ENCODE assay signal across 1 cellular context in the genomic region with DNA sequence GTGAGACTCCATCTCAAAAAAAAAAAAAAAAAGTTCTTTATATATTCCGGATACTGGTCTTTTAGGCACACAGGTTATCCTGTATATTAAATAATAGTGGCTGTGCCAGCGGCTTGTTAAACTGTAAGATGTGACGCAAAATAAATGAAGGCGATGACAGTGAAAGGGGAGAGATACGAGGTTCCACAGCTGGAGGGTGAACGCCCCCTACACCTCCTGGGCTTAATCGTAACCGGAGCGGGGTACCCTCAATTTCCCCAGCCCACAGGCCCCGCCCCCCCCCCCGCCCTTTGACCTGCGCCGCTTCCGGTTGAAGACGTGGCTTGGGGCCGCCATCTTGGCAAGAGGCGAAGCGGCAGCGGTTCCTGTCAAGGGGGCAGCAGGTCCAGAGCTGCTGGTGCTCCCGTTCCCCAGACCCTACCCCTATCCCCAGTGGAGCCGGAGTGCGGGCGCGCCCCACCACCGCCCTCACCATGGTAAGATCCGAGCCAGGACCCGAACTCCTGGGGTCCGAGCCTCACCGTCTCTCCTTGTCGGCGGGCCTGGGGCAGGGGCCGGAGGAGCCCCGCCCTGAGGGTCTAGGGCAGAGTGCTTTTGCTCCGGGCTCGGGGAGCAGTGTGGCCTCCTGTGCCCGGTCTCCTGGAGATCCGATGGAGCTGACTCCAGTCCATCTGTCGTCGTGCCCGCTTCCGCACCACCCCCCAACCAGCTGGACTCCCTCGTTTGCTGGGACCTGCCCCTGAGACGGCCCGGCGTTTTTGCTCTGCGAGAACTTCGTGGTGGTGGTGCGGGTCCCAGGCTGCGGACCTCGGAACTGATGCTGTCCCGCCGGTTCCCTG.
TF ChIP-seq lines count a peak whose summit lies in the region.

ARCN1 (plus strand) TSS at position 335 of the 839 bp plus-strand sequence; CDS start at position 474, 139 bp downstream.

TF ChIP-seq in HEK293, 187 proteins besides CTCF, POLR2A, EP300 and RAD21 (continued from another document):
- TF ChIP-seq ZNF645 (tag by site-specific recombination; IDR thresholded peaks at IDR 0.05) (no peak), PBX3 (CRISPR knock-in tag; IDR thresholded peaks at IDR 0.05) (no peak), BCL11A (tag by site-specific recombination; IDR thresholded peaks at IDR 0.05; ENCODE audit: low read depth) (0 out of 2 replicates have a peak, but pooled peaks have one; percentile 31), ZNF600 (tag by site-specific recombination; IDR thresholded peaks at IDR 0.05) (peak; percentile 15), ZNF18 (tag by site-specific recombination; IDR thresholded peaks at IDR 0.05) (no peak), ZBTB20 (tag by site-specific recombination; IDR thresholded peaks at IDR 0.05) (peak; percentile 35; the same call in 1 of the 2 replicates), ZNF747 (tag by site-specific recombination; IDR thresholded peaks at IDR 0.05) (no peak), ZNF19 (tag by site-specific recombination; IDR thresholded peaks at IDR 0.05; ENCODE audit: low read depth) (no peak), ZSCAN23 (tag by site-specific recombination; IDR thresholded peaks at IDR 0.05) (no peak), ZNF639 (tag by site-specific recombination; IDR thresholded peaks at IDR 0.05) (no peak), ZIC2 (tag by site-specific recombination; IDR thresholded peaks at IDR 0.05) (no peak), ZNF596 (tag by site-specific recombination; IDR thresholded peaks at IDR 0.05) (no peak), ZNF391 (tag by site-specific recombination; IDR thresholded peaks at IDR 0.05; ENCODE audit: borderline replicate concordance, low read depth) (no peak), ZNF629 (tag by site-specific recombination; IDR thresholded peaks at IDR 0.05) (peak; percentile 42; the same call in 1 of the 2 replicates), ZBTB8A (tag by site-specific recombination; IDR thresholded peaks at IDR 0.05) (peak; percentile 53), SCRT2 (tag by site-specific recombination; IDR thresholded peaks at IDR 0.05) (no peak), ZNF830 (tag by site-specific recombination; IDR thresholded peaks at IDR 0.05; ENCODE audit: low read depth) (no peak), ZNF658 (tag by site-specific recombination; IDR thresholded peaks at IDR 0.05) (no peak), ZNF157 (tag by site-specific recombination; IDR thresholded peaks at IDR 0.05) (no peak), ZNF23 (tag by site-specific recombination; IDR thresholded peaks at IDR 0.05; ENCODE audit: borderline replicate concordance) (no peak), ZNF488 (tag by site-specific recombination; IDR thresholded peaks at IDR 0.05) (no peak), ZBTB21 (tag by site-specific recombination; IDR thresholded peaks at IDR 0.05) (0 out of 2 replicates have a peak, but pooled peaks have one; percentile 30), ZNF112 (tag by site-specific recombination; IDR thresholded peaks at IDR 0.05) (no peak), ZNF660 (tag by site-specific recombination; IDR thresholded peaks at IDR 0.05) (no peak), ZNF510 (tag by site-specific recombination; IDR thresholded peaks at IDR 0.05; ENCODE audit: insufficient replicate concordance) (no peak), ZNF335 (tag by site-specific recombination; conservative IDR thresholded peaks at IDR 0.05) (peak; percentile 61)
- TF ChIP-seq, protein P1, sequence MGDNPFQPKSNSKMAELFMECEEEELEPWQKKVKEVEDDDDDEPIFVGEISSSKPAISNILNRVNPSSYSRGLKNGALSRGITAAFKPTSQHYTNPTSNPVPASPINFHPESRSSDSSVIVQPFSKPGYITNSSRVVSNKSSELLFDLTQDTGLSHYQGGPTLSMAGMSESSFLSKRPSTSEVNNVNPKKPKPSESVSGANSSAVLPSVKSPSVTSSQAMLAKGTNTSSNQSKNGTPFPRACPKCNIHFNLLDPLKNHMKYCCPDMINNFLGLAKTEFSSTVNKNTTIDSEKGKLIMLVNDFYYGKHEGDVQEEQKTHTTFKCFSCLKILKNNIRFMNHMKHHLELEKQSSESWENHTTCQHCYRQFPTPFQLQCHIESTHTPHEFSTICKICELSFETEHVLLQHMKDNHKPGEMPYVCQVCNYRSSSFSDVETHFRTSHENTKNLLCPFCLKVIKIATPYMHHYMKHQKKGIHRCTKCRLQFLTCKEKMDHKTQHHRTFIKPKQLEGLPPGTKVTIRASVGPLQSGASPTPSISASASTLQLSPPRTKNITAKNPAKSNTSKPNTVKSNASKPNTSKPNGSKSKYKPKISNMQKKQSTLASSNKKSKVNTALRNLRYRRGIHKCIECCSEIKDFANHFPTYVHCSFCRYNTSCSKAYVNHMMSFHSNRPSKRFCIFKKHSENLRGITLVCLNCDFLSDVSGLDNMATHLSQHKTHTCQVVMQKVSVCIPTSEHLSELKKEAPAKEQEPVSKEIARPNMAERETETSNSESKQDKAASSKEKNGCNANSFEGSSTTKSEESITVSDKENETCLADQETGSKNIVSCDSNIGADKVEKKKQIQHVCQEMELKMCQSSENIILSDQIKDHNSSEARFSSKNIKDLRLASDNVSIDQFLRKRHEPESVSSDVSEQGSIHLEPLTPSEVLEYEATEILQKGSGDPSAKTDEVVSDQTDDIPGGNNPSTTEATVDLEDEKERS (tag by site-specific recombination; IDR thresholded peaks at IDR 0.05): no peak
- TF ChIP-seq, protein P2, sequence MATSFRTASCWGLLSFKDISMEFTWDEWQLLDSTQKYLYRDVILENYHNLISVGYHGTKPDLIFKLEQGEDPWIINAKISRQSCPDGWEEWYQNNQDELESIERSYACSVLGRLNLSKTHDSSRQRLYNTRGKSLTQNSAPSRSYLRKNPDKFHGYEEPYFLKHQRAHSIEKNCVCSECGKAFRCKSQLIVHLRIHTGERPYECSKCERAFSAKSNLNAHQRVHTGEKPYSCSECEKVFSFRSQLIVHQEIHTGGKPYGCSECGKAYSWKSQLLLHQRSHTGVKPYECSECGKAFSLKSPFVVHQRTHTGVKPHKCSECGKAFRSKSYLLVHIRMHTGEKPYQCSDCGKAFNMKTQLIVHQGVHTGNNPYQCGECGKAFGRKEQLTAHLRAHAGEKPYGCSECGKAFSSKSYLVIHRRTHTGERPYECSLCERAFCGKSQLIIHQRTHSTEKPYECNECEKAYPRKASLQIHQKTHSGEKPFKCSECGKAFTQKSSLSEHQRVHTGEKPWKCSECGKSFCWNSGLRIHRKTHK (tag by site-specific recombination; IDR thresholded peaks at IDR 0.05): no peak
